Comparison of ENCODE assay signal across 10 cellular contexts in the genomic region with DNA sequence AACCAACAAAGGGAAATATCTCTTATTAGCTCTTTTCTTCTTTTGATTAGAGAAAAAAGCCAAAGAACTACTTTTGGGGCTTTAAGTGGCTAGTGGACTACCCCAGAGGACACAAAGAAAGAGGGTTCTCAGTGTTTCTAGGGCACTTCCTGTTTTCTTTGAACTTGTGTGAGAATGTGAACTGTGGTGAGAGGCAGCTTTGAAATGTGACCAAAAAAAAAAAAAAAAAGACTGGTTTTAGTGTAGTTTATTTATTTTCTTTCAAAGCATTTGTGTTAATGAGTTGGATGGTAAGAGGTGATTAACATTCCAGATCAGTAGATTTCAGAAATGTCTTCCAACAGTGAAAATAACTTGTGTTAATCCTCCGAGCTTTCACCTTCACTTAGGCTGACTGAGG. TPM values are rescaled to one million over a fixed set of nuclear protein-coding genes. Genes with fewer than 3 reads are reported as not detected.
DNase-seq lines count a peak whose midpoint lies in the region; ATAC-seq, FAIRE-seq and TF ChIP-seq lines count a peak whose summit lies in the region.
"Had no signal": no experiment of that assay in that cellular context is flagged by ENCODE, and none has a peak within 500 bp of the region (broad histone marks: within the 10 kb centered on the region; RNA-seq: fewer than 3 reads in every experiment).

No MANE protein-coding gene starts in this region.

- no peaks in the 10 kb centered on the region for H3K27me3 Mint-ChIP-seq in activated CD4-positive, alpha-beta T cell treated with anti-CD3 and anti-CD28 coated beads, Interleukin-2, amount 10 ng/mL, durations not matched to agents 24 days and 14 days
- H3K27me3 Mint-ChIP-seq in activated CD8-positive, alpha-beta T cell treated with anti-CD3 and anti-CD28 coated beads for 36 hours: no peaks in the 10 kb centered on the region

- ATAC-seq in HG03378 (IDR thresholded peaks at IDR 0.05; ENCODE audit: unreplicated experiment): peak; percentile 82
- peak; percentile 75 for ATAC-seq in activated CD8-positive, alpha-beta T cell treated with anti-CD3 and anti-CD28 coated beads for 36 hours
- no peak for ATAC-seq in GM21447 (IDR thresholded peaks at IDR 0.05; ENCODE audit: unreplicated experiment)

- FAIRE-seq in small intestine (lab: Jason Lieb, UNC): no peak

- DNase-seq in activated CD4-positive, alpha-beta T cell treated with anti-CD3 and anti-CD28 coated beads, Interleukin-2, amount 10 ng/mL, durations not matched to agents 24 days and 14 days: peak; percentile 60
- no peak for DNase-seq in activated CD4-positive, alpha-beta T cell treated with anti-CD3 and anti-CD28 coated beads, Interleukin-2, amount 50 U/mL, for 48 hours
- DNase-seq in activated CD8-positive, alpha-beta T cell treated with anti-CD3 and anti-CD28 coated beads for 36 hours: no peak
- DNase-seq in small intestine (peak; percentile 65), caudate nucleus (lab: John Stamatoyannopoulos, UW) (no peak), iPS-NIHi11 (ENCODE audit: low spot score) (no peak)
- DNase-seq: posterior cingulate gyrus, thyroid gland had no signal

- TF ChIP-seq CTCF in activated CD8-positive, alpha-beta T cell treated with anti-CD3 and anti-CD28 coated beads for 36 hours (IDR thresholded peaks at IDR 0.05): no peak

- H3K4me3 ChIP-seq in small intestine (ENCODE audit: low read depth in 1 of 2, low read length in 2 of 2): no peak overlapping the region
- H3K4me3 ChIP-seq: thyroid gland had no signal

- peaks cover 15% of the 10 kb centered on the region for H3K36me3 Mint-ChIP-seq in activated CD4-positive, alpha-beta T cell treated with anti-CD3 and anti-CD28 coated beads, Interleukin-2, amount 10 ng/mL, durations not matched to agents 24 days and 14 days (ENCODE audit: low read depth)
- peaks cover 8% of the 10 kb centered on the region for H3K36me3 Mint-ChIP-seq in activated CD8-positive, alpha-beta T cell treated with anti-CD3 and anti-CD28 coated beads for 36 hours (ENCODE audit: low read depth)

- CTCF ChIA-PET in activated CD8-positive, alpha-beta T cell treated with anti-CD3 and anti-CD28 coated beads for 36 hours (lab: Charles Lee): interaction anchor here (1.0 to 1.2 kb wide), 3 partner anchors 11 to 229 kb away, joined by 3 read pairs; no protein-coding TSS in a partner anchor

- intact Hi-C loops in activated CD4-positive, alpha-beta T cell treated with anti-CD3 and anti-CD28 coated beads, Interleukin-2, amount 10 ng/mL, durations not matched to agents 24 days and 14 days (cut with micrococcal nuclease): loop anchor here (5.0 kb wide), 1 partner anchor 47 kb away; no protein-coding TSS in a partner anchor
- intact Hi-C loops in activated CD8-positive, alpha-beta T cell treated with anti-CD3 and anti-CD28 coated beads for 36 hours (cut with micrococcal nuclease): no loop called here

- WGBS in small intestine, 3 donors: 64 to 83% (median 71%) methylated on average over 1 of the region's 1 CpG

- no peaks in the 10 kb centered on the region for H3K4me1 ChIP-seq in small intestine (ENCODE audit: control insufficient read depth in 2 of 2, insufficient read depth in 1 of 2, low read depth in 1 of 2, low read length in 1 of 2)

- no peaks in the 10 kb centered on the region for H3K9me3 Mint-ChIP-seq in activated CD4-positive, alpha-beta T cell treated with anti-CD3 and anti-CD28 coated beads, Interleukin-2, amount 10 ng/mL, durations not matched to agents 24 days and 14 days
- no peaks in the 10 kb centered on the region for H3K9me3 Mint-ChIP-seq in activated CD8-positive, alpha-beta T cell treated with anti-CD3 and anti-CD28 coated beads for 36 hours

- peaks cover 0 to 1% of the 10 kb centered on the region in 2 donors for H3K36me3 ChIP-seq in small intestine (ENCODE audit: control insufficient read depth in 2 of 2, insufficient read depth in 2 of 2, low read length in 2 of 2)
- H3K36me3 ChIP-seq: thyroid gland had no signal

- peak overlapping the region; percentile 11 for H3K27ac Mint-ChIP-seq in activated CD4-positive, alpha-beta T cell treated with anti-CD3 and anti-CD28 coated beads, Interleukin-2, amount 10 ng/mL, durations not matched to agents 24 days and 14 days
- H3K27ac Mint-ChIP-seq in activated CD8-positive, alpha-beta T cell treated with anti-CD3 and anti-CD28 coated beads for 36 hours: peak overlapping the region; percentile 80

- no peaks in the 10 kb centered on the region for H3K27me3 ChIP-seq in small intestine (ENCODE audit: control insufficient read depth in 2 of 2, insufficient read depth in 2 of 2, low read length in 2 of 2)
- H3K27me3 ChIP-seq: thyroid gland had no signal

- H3K27ac ChIP-seq in small intestine (ENCODE audit: low read depth in 1 of 2, low read length in 1 of 2): peak overlapping the region in 1 of 2 donors; percentile 5
- H3K27ac ChIP-seq in caudate nucleus (ENCODE audit: low read depth, low read length): no peak overlapping the region

- peaks cover 19% of the 10 kb centered on the region for H3K4me1 Mint-ChIP-seq in activated CD4-positive, alpha-beta T cell treated with anti-CD3 and anti-CD28 coated beads, Interleukin-2, amount 10 ng/mL, durations not matched to agents 24 days and 14 days
- peaks cover 31% of the 10 kb centered on the region for H3K4me1 Mint-ChIP-seq in activated CD8-positive, alpha-beta T cell treated with anti-CD3 and anti-CD28 coated beads for 36 hours (ENCODE audit: low read depth)

- POLR2A ChIA-PET in activated CD8-positive, alpha-beta T cell treated with anti-CD3 and anti-CD28 coated beads for 36 hours (lab: Charles Lee): interaction anchor here (0.7 kb wide), 1 partner anchor 101 kb away, joined by 4 read pairs; no protein-coding TSS in a partner anchor

- peak overlapping the region; percentile 11 for H3K4me3 Mint-ChIP-seq in activated CD4-positive, alpha-beta T cell treated with anti-CD3 and anti-CD28 coated beads, Interleukin-2, amount 10 ng/mL, durations not matched to agents 24 days and 14 days
- no peak overlapping the region for H3K4me3 Mint-ChIP-seq in activated CD8-positive, alpha-beta T cell treated with anti-CD3 and anti-CD28 coated beads for 36 hours

- no peaks in the 10 kb centered on the region for H3K9me3 ChIP-seq in small intestine (ENCODE audit: control insufficient read depth, low read depth)
- H3K9me3 ChIP-seq: thyroid gland had no signal

RNA-seq across cellular contexts. Expression of a gene that starts 32.4 kb away (rescaled TPM):
- total RNA-seq in activated CD4-positive, alpha-beta T cell treated with anti-CD3 and anti-CD28 coated beads, Interleukin-2, amount 10 ng/mL, durations not matched to agents 24 days and 14 days: 127 and 135 TPM in 2 replicates
- total RNA-seq in activated CD8-positive, alpha-beta T cell treated with anti-CD3 and anti-CD28 coated beads for 36 hours: 10 to 100 TPM; 77.6 to 89.8 TPM
- 10 to 100 TPM; 41.6 to 86.3 (median 68.6) TPM for polyA plus RNA-seq in small intestine

Comparison
In these comparisons a context has a peak if more than half of its experiments do, and no peak if none do; other contexts are left out.
1. DNase-seq: peak in activated CD4-positive, alpha-beta T cell treated with anti-CD3 and anti-CD28 coated beads, Interleukin-2, amount 10 ng/mL, durations not matched to agents 24 days and 14 days (single experiment) and small intestine (single experiment); none in activated CD4-positive, alpha-beta T cell treated with anti-CD3 and anti-CD28 coated beads, Interleukin-2, amount 50 U/mL, for 48 hours (0 of 2), activated CD8-positive, alpha-beta T cell treated with anti-CD3 and anti-CD28 coated beads for 36 hours (single experiment), caudate nucleus (0 of 61) and iPS-NIHi11 (single experiment).